In genomic region chr3:196080997-196081833, GRCh38 we compare ENCODE assay signal across 8 cellular contexts. TPM values are rescaled to one million over a fixed set of nuclear protein-coding genes. Genes with fewer than 3 reads are reported as not detected.
DNase-seq lines count a peak whose midpoint lies in the region; ATAC-seq, FAIRE-seq and TF ChIP-seq lines count a peak whose summit lies in the region.

No MANE protein-coding gene starts in this region.

- peak; percentile 9 for ATAC-seq in GM18499 (IDR thresholded peaks at IDR 0.05; ENCODE audit: insufficient read depth, unreplicated experiment)
- peak; percentile 51 for ATAC-seq in HG02759 (IDR thresholded peaks at IDR 0.05; ENCODE audit: unreplicated experiment)
- ATAC-seq in WTC11 = peak; percentile 41

- no peaks in the 10 kb centered on the region for H3K27me3 ChIP-seq in bronchial epithelial cell (ENCODE audit: control insufficient read depth, insufficient read depth, low read length)

- peak overlapping the region; percentile 79 for H3K4me3 ChIP-seq in bronchial epithelial cell (ENCODE audit: low read depth, low read length)

- H3K27ac Mint-ChIP-seq in WTC11 = peak overlapping the region; percentile 95

- TF ChIP-seq CTCF in WTC11 (IDR thresholded peaks at IDR 0.05) (no peak), bronchial epithelial cell (IDR thresholded peaks at IDR 0.05; ENCODE audit: insufficient read depth, low read length, severe bottlenecking) (no peak)

- DNase-seq in NCI-H1417 (lab: John Stamatoyannopoulos, UW) = peak; percentile 60 to 96 (median 92)
- DNase-seq in WTC11 (ENCODE audit: low spot score) = peak; percentile 45
- peak; percentile 32 for DNase-seq in bronchial epithelial cell (ENCODE audit: low read depth)
- DNase-seq in islet precursor cell = peak; percentile 77
- DNase-seq in stimulated activated CD4-positive, alpha-beta T cell treated with anti-CD3 and anti-CD28 coated beads, Interleukin-12 subunit alpha, Interleukin-12 subunit beta, amount 100 ng/mL, for 24 hours (ENCODE audit: low read depth in 2 of 2) = peak; percentile 35 to 41
- no peak for DNase-seq in foreskin melanocyte

- H3K9me3 Mint-ChIP-seq in WTC11 = no peaks in the 10 kb centered on the region

- peaks cover 14% of the 10 kb centered on the region for H3K36me3 Mint-ChIP-seq in WTC11

- no peaks in the 10 kb centered on the region; the same call in none of the 2 replicates for H3K27me3 Mint-ChIP-seq in WTC11 (ENCODE audit: low read depth)

- peak overlapping the region; percentile 99 for H3K4me3 Mint-ChIP-seq in WTC11

- CTCF ChIA-PET in WTC11 (lab: Charles Lee) = interaction anchor here (1.0 kb wide), 1 partner anchor 115 kb away, joined by 7 read pairs; no protein-coding TSS in a partner anchor

- H3K36me3 ChIP-seq in bronchial epithelial cell (ENCODE audit: control insufficient read depth, insufficient read depth, low read length) = peaks cover under 1% of the 10 kb centered on the region

- peaks cover 38% of the 10 kb centered on the region for H3K4me1 Mint-ChIP-seq in WTC11

- no peak for FAIRE-seq in bronchial epithelial cell (lab: Jason Lieb, UNC)

- POLR2A ChIA-PET in WTC11 (lab: Charles Lee) = interaction anchor here (0.6 to 2.1 kb wide), 3 partner anchors 8 to 98 kb away, joined by 4 to 9 read pairs (median 6); no protein-coding TSS in a partner anchor

TF ChIP-seq in WTC11, 78 proteins besides CTCF, POLR2A, EP300 and RAD21:
- TF ChIP-seq IRF1 (CRISPR knock-in tag; IDR thresholded peaks at IDR 0.05) (no peak), ZNF219 (CRISPR knock-in tag; IDR thresholded peaks at IDR 0.05; ENCODE audit: borderline replicate concordance) (peak; percentile 64; the same call in 1 of the 2 replicates), JAZF1 (CRISPR knock-in tag; IDR thresholded peaks at IDR 0.05) (no peak), ESRRA (CRISPR knock-in tag; IDR thresholded peaks at IDR 0.05; ENCODE audit: borderline replicate concordance) (peak; percentile 14), USF1 (CRISPR knock-in tag; IDR thresholded peaks at IDR 0.05) (peak; percentile 63), ARID4B (CRISPR knock-in tag; IDR thresholded peaks at IDR 0.05; ENCODE audit: borderline replicate concordance) (peak; percentile 26; the same call in 1 of the 2 replicates), MYBL2 (CRISPR knock-in tag; IDR thresholded peaks at IDR 0.05) (0 out of 2 replicates have a peak, but pooled peaks have one; percentile 18)
- TF ChIP-seq, protein P1, sequence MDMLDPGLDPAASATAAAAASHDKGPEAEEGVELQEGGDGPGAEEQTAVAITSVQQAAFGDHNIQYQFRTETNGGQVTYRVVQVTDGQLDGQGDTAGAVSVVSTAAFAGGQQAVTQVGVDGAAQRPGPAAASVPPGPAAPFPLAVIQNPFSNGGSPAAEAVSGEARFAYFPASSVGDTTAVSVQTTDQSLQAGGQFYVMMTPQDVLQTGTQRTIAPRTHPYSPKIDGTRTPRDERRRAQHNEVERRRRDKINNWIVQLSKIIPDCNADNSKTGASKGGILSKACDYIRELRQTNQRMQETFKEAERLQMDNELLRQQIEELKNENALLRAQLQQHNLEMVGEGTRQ (CRISPR knock-in tag; IDR thresholded peaks at IDR 0.05) = peak; percentile 69
- TF ChIP-seq, protein P2, sequence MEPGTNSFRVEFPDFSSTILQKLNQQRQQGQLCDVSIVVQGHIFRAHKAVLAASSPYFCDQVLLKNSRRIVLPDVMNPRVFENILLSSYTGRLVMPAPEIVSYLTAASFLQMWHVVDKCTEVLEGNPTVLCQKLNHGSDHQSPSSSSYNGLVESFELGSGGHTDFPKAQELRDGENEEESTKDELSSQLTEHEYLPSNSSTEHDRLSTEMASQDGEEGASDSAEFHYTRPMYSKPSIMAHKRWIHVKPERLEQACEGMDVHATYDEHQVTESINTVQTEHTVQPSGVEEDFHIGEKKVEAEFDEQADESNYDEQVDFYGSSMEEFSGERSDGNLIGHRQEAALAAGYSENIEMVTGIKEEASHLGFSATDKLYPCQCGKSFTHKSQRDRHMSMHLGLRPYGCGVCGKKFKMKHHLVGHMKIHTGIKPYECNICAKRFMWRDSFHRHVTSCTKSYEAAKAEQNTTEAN (CRISPR knock-in tag; IDR thresholded peaks at IDR 0.05) = peak; percentile 41; the same call in 1 of the 2 replicates
- TF ChIP-seq, protein P3, sequence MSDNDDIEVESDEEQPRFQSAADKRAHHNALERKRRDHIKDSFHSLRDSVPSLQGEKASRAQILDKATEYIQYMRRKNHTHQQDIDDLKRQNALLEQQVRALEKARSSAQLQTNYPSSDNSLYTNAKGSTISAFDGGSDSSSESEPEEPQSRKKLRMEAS (CRISPR knock-in tag; IDR thresholded peaks at IDR 0.05) = peak; percentile 72

RNA-seq across cellular contexts. Expression of gene TFRC, which starts 0.7 kb away (rescaled TPM):
- total RNA-seq in WTC11 (2021) (92.8 to 143 TPM (median 93.4 TPM) in 3 replicates), bronchial epithelial cell (70.4 and 106 TPM in 2 replicates)
